13 cellular contexts compared by ENCODE assay signal in genomic region chr2:217893440-217893839, GRCh38.
"Had no signal": no experiment of that assay in that cellular context is flagged by ENCODE, and none has a peak within 500 bp of the region (broad histone marks: within the 10 kb centered on the region; RNA-seq: fewer than 3 reads in every experiment).

No MANE protein-coding gene starts in this region.

- H3K27me3 ChIP-seq: tibial nerve had no signal

- H3K27me3 Mint-ChIP-seq: activated CD4-positive, alpha-beta T cell treated with anti-CD3 and anti-CD28 coated beads, Interleukin-2, amount 10 ng/mL, durations not matched to agents 7 days and 5 days; brain had no signal

- H3K36me3 Mint-ChIP-seq: brain, WTC11 had no signal

- H3K4me1 Mint-ChIP-seq: activated CD4-positive, alpha-beta T cell treated with anti-CD3 and anti-CD28 coated beads, Interleukin-2, amount 10 ng/mL, durations not matched to agents 7 days and 5 days; brain; mesothelial cell of epicardium; WTC11 had no signal

- H3K9me3 Mint-ChIP-seq: activated CD4-positive, alpha-beta T cell treated with anti-CD3 and anti-CD28 coated beads, Interleukin-2, amount 10 ng/mL, durations not matched to agents 7 days and 5 days; brain; endodermal cell; mesothelial cell of epicardium; T-helper 1 cell treated with Interleukin-12 subunit alpha and Interleukin-12 subunit beta and Interleukin-4 antibody, amounts not matched to agents 30 μg/mL and 1 μg/mL, for 36 hours; WTC11 had no signal

- ATAC-seq: stimulated activated naive CD8-positive, alpha-beta T cell treated with anti-CD3 and anti-CD28 coated beads, Interleukin-15, Interleukin-2, amounts not matched to agents 100 U/mL and 50 U/mL, for 24 hours; WTC11 had no signal

- H3K27ac Mint-ChIP-seq: activated CD4-positive, alpha-beta T cell treated with anti-CD3 and anti-CD28 coated beads, Interleukin-2, amount 10 ng/mL, durations not matched to agents 7 days and 5 days; mesothelial cell of epicardium; T-helper 1 cell treated with Interleukin-12 subunit alpha and Interleukin-12 subunit beta and Interleukin-4 antibody, amounts not matched to agents 30 μg/mL and 1 μg/mL, for 36 hours; WTC11 had no signal

- DNase-seq: activated CD4-positive, alpha-beta T cell treated with anti-CD3 and anti-CD28 coated beads, Interleukin-2, amount 10 ng/mL, durations not matched to agents 7 days and 5 days; activated naive CD4-positive, alpha-beta T cell treated with anti-CD3 and anti-CD28 coated beads, Interleukin-2, amount 50 U/mL, for 16 hours; endodermal cell; erythroblast; head of caudate nucleus; stimulated activated CD4-positive, alpha-beta T cell treated with anti-CD3 and anti-CD28 coated beads, Interleukin-4, amount 100 ng/mL, for 1 hour; stimulated activated CD8-positive, alpha-beta memory T cell treated with anti-CD3 and anti-CD28 coated beads, Interleukin-4, amount 100 ng/mL, for 48 hours; stimulated activated naive CD8-positive, alpha-beta T cell treated with anti-CD3 and anti-CD28 coated beads, Interleukin-15, Interleukin-2, amounts not matched to agents 100 U/mL and 50 U/mL, for 24 hours had no signal

- H3K9me3 ChIP-seq: tibial nerve had no signal

- H3K4me3 Mint-ChIP-seq: activated CD4-positive, alpha-beta T cell treated with anti-CD3 and anti-CD28 coated beads, Interleukin-2, amount 10 ng/mL, durations not matched to agents 7 days and 5 days; brain; endodermal cell; mesothelial cell of epicardium; T-helper 1 cell treated with Interleukin-12 subunit alpha and Interleukin-12 subunit beta and Interleukin-4 antibody, amounts not matched to agents 30 μg/mL and 1 μg/mL, for 36 hours; WTC11 had no signal

- H3K4me3 ChIP-seq: tibial nerve had no signal
